Comparison of ENCODE assay signal across 21 cellular contexts in genomic region chr4:155512812-155513211, GRCh38.
"Had no signal": no experiment of that assay in that cellular context is flagged by ENCODE, and none has a peak within 500 bp of the region (broad histone marks: within the 10 kb centered on the region; RNA-seq: fewer than 3 reads in every experiment).

No MANE protein-coding gene starts in this region.

- H3K36me3 ChIP-seq: neutrophil had no signal

- FAIRE-seq: colon, keratinocyte had no signal

- H3K27me3 ChIP-seq: neutrophil had no signal

- DNase-seq: activated CD4-positive, alpha-beta T cell treated with anti-CD3 and anti-CD28 coated beads for 1 hour; activated CD8-positive, alpha-beta memory T cell treated with anti-CD3 and anti-CD28 coated beads for 24 hours; activated CD8-positive, alpha-beta memory T cell treated with anti-CD3 and anti-CD28 coated beads, Interleukin-2, amount 50 U/mL, for 48 hours; activated effector memory CD4-positive, alpha-beta T cell treated with anti-CD3 and anti-CD28 coated beads, Interleukin-2, amount 50 U/mL, for 16 hours; activated T-cell treated with anti-CD3 and anti-CD28 coated beads, Interleukin-2, amount 50 U/mL, for 72 hours; caudate nucleus; endodermal cell; erythroblast; glutamatergic neuron; mesendoderm; natural killer cell; stimulated activated CD4-positive, alpha-beta T cell treated with anti-CD3 and anti-CD28 coated beads, Interleukin-12 subunit alpha, Interleukin-12 subunit beta, amount 100 ng/mL, for 4 hours; stimulated activated CD4-positive, alpha-beta T cell treated with anti-CD3 and anti-CD28 coated beads, Interleukin-2, amount 100 ng/mL, for 24 hours; stimulated activated naive CD8-positive, alpha-beta T cell treated with anti-CD3 and anti-CD28 coated beads, Interleukin-15, Interleukin-2, amounts not matched to agents 100 U/mL and 50 U/mL, for 24 hours; SW 1271; T-helper 2 cell; trophoblast cell had no signal

- ATAC-seq: activated T-cell treated with anti-CD3 and anti-CD28 coated beads, Interleukin-2, amount 50 U/mL, for 72 hours; natural killer cell; stimulated activated naive CD8-positive, alpha-beta T cell treated with anti-CD3 and anti-CD28 coated beads, Interleukin-15, Interleukin-2, amounts not matched to agents 100 U/mL and 50 U/mL, for 24 hours had no signal

- H3K27ac ChIP-seq: neutrophil, VCaP had no signal

- H3K9me3 ChIP-seq: neutrophil had no signal
